14 cellular contexts compared by ENCODE assay signal in the genomic region with DNA sequence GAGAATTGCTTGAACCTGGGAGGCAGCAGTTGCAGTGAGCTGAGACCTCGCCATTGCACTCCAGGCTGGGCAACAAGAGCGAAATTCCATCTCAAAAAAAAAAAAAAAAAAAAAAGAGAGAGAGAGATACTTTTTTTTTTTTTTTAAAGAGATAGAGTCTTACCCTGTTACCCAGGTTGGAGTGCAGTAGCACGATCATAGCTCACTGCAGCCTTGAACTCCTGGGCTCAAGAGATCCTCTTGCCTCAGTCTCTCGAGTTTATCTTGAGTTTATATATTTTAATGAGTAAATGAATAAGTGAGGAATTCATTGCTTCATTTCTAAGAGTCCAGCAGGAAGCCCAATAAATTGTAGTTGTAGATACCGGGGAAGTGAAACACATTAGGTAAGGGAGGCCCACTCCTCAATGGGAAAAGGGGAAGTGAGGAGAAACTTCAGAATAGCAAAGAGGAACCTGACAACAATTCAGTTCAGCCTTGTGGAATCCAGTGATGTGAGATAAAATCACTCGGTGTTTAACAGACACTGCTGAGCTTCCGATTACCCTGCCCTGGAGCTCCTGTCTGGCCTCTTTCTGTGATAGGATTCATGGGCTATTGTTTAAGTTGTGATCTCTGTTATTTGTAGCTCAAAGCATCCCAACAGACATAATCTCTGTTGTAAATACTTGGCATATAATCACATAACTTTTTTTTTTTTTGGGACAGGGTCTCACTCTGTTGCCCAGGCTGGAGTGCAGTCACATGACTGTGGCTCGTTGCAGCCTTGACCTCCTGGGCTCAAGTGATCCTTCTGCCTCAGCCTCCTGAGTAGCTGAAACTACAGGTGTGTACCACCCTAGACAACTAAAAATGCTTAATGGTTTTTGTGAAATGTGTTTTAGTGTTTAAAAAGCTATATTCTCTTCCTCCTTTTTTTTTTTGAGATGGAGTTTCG. TPM values are rescaled to one million over a fixed set of nuclear protein-coding genes. Genes with fewer than 3 reads are reported as not detected.
DNase-seq lines count a peak whose midpoint lies in the region; ATAC-seq, FAIRE-seq and TF ChIP-seq lines count a peak whose summit lies in the region.
"Had no signal": no experiment of that assay in that cellular context is flagged by ENCODE, and none has a peak within 500 bp of the region (broad histone marks: within the 10 kb centered on the region; RNA-seq: fewer than 3 reads in every experiment).

No MANE protein-coding gene starts in this region.

- peaks cover 4 to 19% of the 10 kb centered on the region in 2 experiments for H3K4me1 ChIP-seq in K562 (replicated peaks in 1 of 2; ENCODE audit: control insufficient read depth in 2 of 2, insufficient read depth in 2 of 2, low read length in 2 of 2)

- no peaks in the 10 kb centered on the region for H3K36me3 Mint-ChIP-seq in activated naive CD4-positive, alpha-beta T cell treated with anti-CD3 and anti-CD28 coated beads for 36 hours (ENCODE audit: low read depth)
- H3K36me3 Mint-ChIP-seq: activated naive CD8-positive, alpha-beta T cell; CD8-positive, alpha-beta memory T cell had no signal

- H3K27ac ChIP-seq in K562 (ENCODE audit: extremely low read depth, low read depth, low read length) = no peak overlapping the region

- peak; percentile 61 for ATAC-seq in GM18505 (IDR thresholded peaks at IDR 0.05; ENCODE audit: unreplicated experiment)
- ATAC-seq in K562 = peak; percentile 80
- ATAC-seq in activated CD4-positive, CD25-positive, alpha-beta regulatory T cell treated with anti-CD3 and anti-CD28 coated beads, Interleukin-2, amount 50 U/mL, for 24 hours = no peak

- CTCF ChIA-PET in K562 (lab: Yijun Ruan, JAX; ENCODE audit: low intra/inter-chr PET ratio) = no interaction called here
- CTCF ChIA-PET in activated naive CD4-positive, alpha-beta T cell treated with anti-CD3 and anti-CD28 coated beads for 36 hours (lab: Charles Lee) = interaction anchor here (0.7 to 1.4 kb wide), 2 partner anchors 139 to 185 kb away, joined by 4 to 6 read pairs; no protein-coding TSS in a partner anchor

- H3K79me2 ChIP-seq in K562 (ENCODE audit: control insufficient read depth, insufficient read depth, low read length) = no peaks in the 10 kb centered on the region

- no peak; a peak in 1 of 4 replicates for TF ChIP-seq RAD21 in K562 (CRISPR knock-in tag; conservative IDR thresholded peaks at IDR 0.05 in 1 of 2, IDR thresholded peaks at IDR 0.05 in 1 of 2)

- H3K4me1 Mint-ChIP-seq in activated naive CD4-positive, alpha-beta T cell treated with anti-CD3 and anti-CD28 coated beads for 36 hours (ENCODE audit: low read depth) = no peaks in the 10 kb centered on the region
- H3K4me1 Mint-ChIP-seq: CD8-positive, alpha-beta memory T cell had no signal

- no peak for TF ChIP-seq POLR2A in GM18505 (IDR thresholded peaks at IDR 0.05; ENCODE audit: borderline replicate concordance, extremely low read depth, insufficient read depth, insufficient read length)
- TF ChIP-seq POLR2A in K562 (conservative IDR thresholded peaks at IDR 0.05) = no peak

- 4% methylated on average over 6 of the region's 9 CpGs for WGBS in K562 (ENCODE audit: insufficient coverage, low coverage, missing lambda C conversion rate)

- in situ Hi-C loops in K562 (cut with MboI) = no loop called here

- no peak overlapping the region for H3K4me3 ChIP-seq in K562
- H3K4me3 ChIP-seq: MG63 had no signal

- no peaks in the 10 kb centered on the region for H3K36me3 ChIP-seq in K562 (ENCODE audit: control insufficient read depth, insufficient read depth, low read length)
- H3K36me3 ChIP-seq: MG63 had no signal

- peak; percentile 67 for FAIRE-seq in K562 (lab: Jason Lieb, UNC)

- H3K9ac ChIP-seq in K562 (ENCODE audit: insufficient read depth in 1 of 2, low read depth in 2 of 2, low read length in 2 of 2) = no peak overlapping the region

- H2AFZ ChIP-seq in K562 (ENCODE audit: low read depth, low read length) = peak overlapping the region; percentile 1; the same call in 1 of the 2 replicates

- peak; percentile 62 for TF ChIP-seq EP300 in K562 (IDR thresholded peaks at IDR 0.05; ENCODE audit: low read length)

- intact Hi-C loops in K562 (cut with micrococcal nuclease) = no loop called here
- intact Hi-C loops in activated naive CD4-positive, alpha-beta T cell treated with anti-CD3 and anti-CD28 coated beads for 36 hours (cut with micrococcal nuclease) = no loop called here

- H3K9me1 ChIP-seq in K562 (ENCODE audit: control insufficient read depth, insufficient read depth, low read length) = no peaks in the 10 kb centered on the region

- H3K9me3 Mint-ChIP-seq in activated naive CD4-positive, alpha-beta T cell treated with anti-CD3 and anti-CD28 coated beads for 36 hours = no peaks in the 10 kb centered on the region
- H3K9me3 Mint-ChIP-seq: CD8-positive, alpha-beta memory T cell had no signal

- H3K27me3 Mint-ChIP-seq in activated naive CD4-positive, alpha-beta T cell treated with anti-CD3 and anti-CD28 coated beads for 36 hours (ENCODE audit: low read depth) = no peaks in the 10 kb centered on the region
- H3K27me3 Mint-ChIP-seq: activated naive CD8-positive, alpha-beta T cell had no signal

- H3K27ac Mint-ChIP-seq in activated naive CD4-positive, alpha-beta T cell treated with anti-CD3 and anti-CD28 coated beads for 36 hours = no peak overlapping the region
- H3K27ac Mint-ChIP-seq: activated naive CD8-positive, alpha-beta T cell had no signal

- H3K4me3 Mint-ChIP-seq in activated naive CD4-positive, alpha-beta T cell treated with anti-CD3 and anti-CD28 coated beads for 36 hours = no peak overlapping the region
- H3K4me3 Mint-ChIP-seq: activated naive CD8-positive, alpha-beta T cell; CD8-positive, alpha-beta memory T cell had no signal

- POLR2A ChIA-PET in K562 (lab: Yijun Ruan, JAX) = interaction anchor here (0.8 to 1.4 kb wide), 4 partner anchors 9 to 261 kb away, joined by 3 to 9 read pairs (median 3); partner anchors contain the start of gene FUS

- TF ChIP-seq CTCF in K562 (IDR thresholded peaks at IDR 0.05 in 2 of 3, conservative IDR thresholded peaks at IDR 0.05 in 1 of 3; ENCODE audit: insufficient read depth in 2 of 3, low read depth in 1 of 3, low read length in 3 of 3) = no peak

- no peaks in the 10 kb centered on the region for H3K27me3 ChIP-seq in K562 (ENCODE audit: control insufficient read depth in 2 of 2, insufficient read depth in 2 of 2, low read length in 2 of 2)

- H3K4me2 ChIP-seq in K562 (ENCODE audit: insufficient read depth, low read length) = no peak overlapping the region

- H4K20me1 ChIP-seq in K562 (replicated peaks; ENCODE audit: control insufficient read depth, insufficient read depth, low read length) = 0 out of 2 replicates have a peak, but pooled peaks cover 2% of the 10 kb centered on the region

- DNase-seq in NOMO-1 (lab: John Stamatoyannopoulos, UW; ENCODE audit: unreplicated experiment in 2 of 2) = peak; percentile 69 to 98
- DNase-seq in K562 (ENCODE audit: extremely low read depth in 1 of 4, low spot score in 3 of 4) = peak in 3 of 4 experiments; percentile 2 to 51 (median 37)
- DNase-seq in superior temporal gyrus (ENCODE audit: extremely low spot score) = peak; percentile 17
- no peak for DNase-seq in HUDEP-2 (lab: John Stamatoyannopoulos, UW; ENCODE audit: unreplicated experiment in 76 of 76)
- DNase-seq in activated naive CD4-positive, alpha-beta T cell treated with anti-CD3 and anti-CD28 coated beads for 36 hours = no peak
- DNase-seq: CD8-positive, alpha-beta memory T cell; erythroblast; MG63; NCI-H345; T1000 had no signal

- no TSS peak for BruUV-seq in K562 (replicated peaks; lab: Mats Ljungman, UMichigan)

- no peaks in the 10 kb centered on the region for H3K9me3 ChIP-seq in K562 (replicated peaks; ENCODE audit: control insufficient read depth, insufficient read depth, low read depth, low read length)
- H3K9me3 ChIP-seq: MG63 had no signal

RNA-seq across cellular contexts. Expression of gene ITGAM, which starts 15.8 kb away (rescaled TPM):
- total RNA-seq in K562 (2011; cell fraction: chromatin; rRNA removed; ENCODE audit: low replicate concordance) = 0.86 and 2.0 TPM in 2 replicates
- 0.92 and 1.2 TPM in 2 replicates for total RNA-seq in K562 (2011; cell fraction: nucleolus; rRNA removed)
- total RNA-seq in K562 (2011; cell fraction: nucleoplasm; rRNA removed) = 0.53 and 0.73 TPM in 2 replicates
- total RNA-seq in K562 (2014; rRNA removed) = 0.29 and 0.50 TPM in 2 replicates
- 0.25 and 0.35 TPM in 2 replicates for total RNA-seq in K562 (2014; rRNA removed; fragmentation: Illumina TruSeq; extraction: Trizol)
- 1.6 TPM in 2 replicates for total RNA-seq in K562 (2015; rRNA removed; fragmentation: Illumina TruSeq; extraction: Trizol)
- 0.98 and 1.3 TPM in 2 replicates for total RNA-seq in K562 (2021)
- 0.32 and 0.99 TPM in 2 replicates for polyA plus RNA-seq in K562 (2011; rRNA removed)
- 0.64 and 0.99 TPM in 2 replicates for polyA plus RNA-seq in K562 (2011; cell fraction: cytosol; rRNA removed)
- 2.0 and 3.3 TPM in 2 replicates for polyA plus RNA-seq in K562 (2011; cell fraction: nucleus; rRNA removed)
- polyA plus RNA-seq in K562 (2012) = 1.7 and 5.3 TPM in 2 replicates
- 0.27 and 0.53 TPM in 2 replicates for polyA plus RNA-seq in K562 (2014; fragmentation: Illumina TruSeq; extraction: Trizol)
- under 1 TPM; 0.01 to 0.03 TPM for polyA plus RNA-seq in K562 (2014; fragmentation: Nextera tagmentation; extraction: Ambion mirVana)
- polyA plus RNA-seq in K562 (2014; rRNA removed) = 0.66 and 1.2 TPM in 2 replicates
- polyA minus RNA-seq in K562 (2011; rRNA and poly(A)+ RNA removed) = 0.28 and 1.3 TPM in 2 replicates
- polyA minus RNA-seq in K562 (2011; cell fraction: cytosol; rRNA and poly(A)+ RNA removed) = 0.64 and 1.4 TPM in 2 replicates
- 0.67 and 2.2 TPM in 2 replicates for polyA minus RNA-seq in K562 (2011; cell fraction: nucleus; rRNA and poly(A)+ RNA removed)
- under 1 TPM; 0.37 to 0.67 TPM for total RNA-seq in activated naive CD4-positive, alpha-beta T cell treated with anti-CD3 and anti-CD28 coated beads for 36 hours
- total RNA-seq: chondrocyte had no signal

RNA-seq across cellular contexts. Expression of gene PYDC1, which starts 27.1 kb away (rescaled TPM):
- total RNA-seq in K562 (2011; cell fraction: chromatin; rRNA removed; ENCODE audit: low replicate concordance) = not detected in 2 replicates
- not detected in 2 replicates for total RNA-seq in K562 (2011; cell fraction: nucleolus; rRNA removed)
- total RNA-seq in K562 (2011; cell fraction: nucleoplasm; rRNA removed) = not detected in 2 replicates
- not detected in 2 replicates for total RNA-seq in K562 (2014; rRNA removed)
- total RNA-seq in K562 (2014; rRNA removed; fragmentation: Illumina TruSeq; extraction: Trizol) = not detected in 2 replicates
- not detected in 2 replicates for total RNA-seq in K562 (2015; rRNA removed; fragmentation: Illumina TruSeq; extraction: Trizol)
- total RNA-seq in K562 (2021) = not detected in 2 replicates
- not detected in 2 replicates for polyA plus RNA-seq in K562 (2011; rRNA removed)
- not detected in 2 replicates for polyA plus RNA-seq in K562 (2011; cell fraction: cytosol; rRNA removed)
- not detected in 2 replicates for polyA plus RNA-seq in K562 (2011; cell fraction: nucleus; rRNA removed)
- polyA plus RNA-seq in K562 (2012) = not detected in 2 replicates
- polyA plus RNA-seq in K562 (2014; fragmentation: Illumina TruSeq; extraction: Trizol) = not detected in 2 replicates
- polyA plus RNA-seq in K562 (2014; fragmentation: Nextera tagmentation; extraction: Ambion mirVana) = not detected
- polyA plus RNA-seq in K562 (2014; rRNA removed) = not detected in 2 replicates
- polyA minus RNA-seq in K562 (2011; rRNA and poly(A)+ RNA removed) = not detected in 2 replicates
- polyA minus RNA-seq in K562 (2011; cell fraction: cytosol; rRNA and poly(A)+ RNA removed) = not detected in 2 replicates
- polyA minus RNA-seq in K562 (2011; cell fraction: nucleus; rRNA and poly(A)+ RNA removed) = not detected in 2 replicates
- not detected for total RNA-seq in activated naive CD4-positive, alpha-beta T cell treated with anti-CD3 and anti-CD28 coated beads for 36 hours
- total RNA-seq: CD8-positive, alpha-beta memory T cell; chondrocyte had no signal
- polyA plus RNA-seq: CD8-positive, alpha-beta memory T cell had no signal

RNA-seq across cellular contexts. Expression of gene TRIM72, which starts 30.1 kb away (rescaled TPM):
- 0.14 and 0.23 TPM in 2 replicates for total RNA-seq in K562 (2011; cell fraction: chromatin; rRNA removed; ENCODE audit: low replicate concordance)
- 0.17 and 0.26 TPM in 2 replicates for total RNA-seq in K562 (2011; cell fraction: nucleolus; rRNA removed)
- total RNA-seq in K562 (2011; cell fraction: nucleoplasm; rRNA removed) = 0.15 and 0.31 TPM in 2 replicates
- total RNA-seq in K562 (2014; rRNA removed) = not detected in 2 replicates
- total RNA-seq in K562 (2014; rRNA removed; fragmentation: Illumina TruSeq; extraction: Trizol) = under 0.01 and 0.03 TPM in 2 replicates
- total RNA-seq in K562 (2015; rRNA removed; fragmentation: Illumina TruSeq; extraction: Trizol) = not detected in 2 replicates
- total RNA-seq in K562 (2021) = not detected in 2 replicates
- polyA plus RNA-seq in K562 (2011; rRNA removed) = 0.01 TPM in 1 of 2 replicates, not detected in the other
- polyA plus RNA-seq in K562 (2011; cell fraction: cytosol; rRNA removed) = 0.01 and 0.03 TPM in 2 replicates
- polyA plus RNA-seq in K562 (2011; cell fraction: nucleus; rRNA removed) = 0.04 TPM in 2 replicates
- 0.03 TPM in 1 of 2 replicates, not detected in the other for polyA plus RNA-seq in K562 (2012)
- not detected in 2 replicates for polyA plus RNA-seq in K562 (2014; fragmentation: Illumina TruSeq; extraction: Trizol)
- not detected for polyA plus RNA-seq in K562 (2014; fragmentation: Nextera tagmentation; extraction: Ambion mirVana)
- polyA plus RNA-seq in K562 (2014; rRNA removed) = not detected in 2 replicates
- polyA minus RNA-seq in K562 (2011; rRNA and poly(A)+ RNA removed) = not detected in 2 replicates
- not detected in 2 replicates for polyA minus RNA-seq in K562 (2011; cell fraction: cytosol; rRNA and poly(A)+ RNA removed)
- 0.11 TPM in 1 of 2 replicates, not detected in the other for polyA minus RNA-seq in K562 (2011; cell fraction: nucleus; rRNA and poly(A)+ RNA removed)
- total RNA-seq in activated naive CD4-positive, alpha-beta T cell treated with anti-CD3 and anti-CD28 coated beads for 36 hours = not detected
- total RNA-seq: CD8-positive, alpha-beta memory T cell; chondrocyte had no signal
- polyA plus RNA-seq: CD8-positive, alpha-beta memory T cell had no signal

RNA-seq across cellular contexts. Expression of gene PYCARD, which starts 41.4 kb away (rescaled TPM):
- total RNA-seq in K562 (2011; cell fraction: chromatin; rRNA removed; ENCODE audit: low replicate concordance) = 0.56 and 0.97 TPM in 2 replicates
- total RNA-seq in K562 (2011; cell fraction: nucleolus; rRNA removed) = 2.9 and 3.0 TPM in 2 replicates
- 1.1 and 1.4 TPM in 2 replicates for total RNA-seq in K562 (2011; cell fraction: nucleoplasm; rRNA removed)
- total RNA-seq in K562 (2014; rRNA removed) = 27.7 and 30.4 TPM in 2 replicates
- 3.6 and 4.5 TPM in 2 replicates for total RNA-seq in K562 (2014; rRNA removed; fragmentation: Illumina TruSeq; extraction: Trizol)
- 22.9 and 24.3 TPM in 2 replicates for total RNA-seq in K562 (2015; rRNA removed; fragmentation: Illumina TruSeq; extraction: Trizol)
- total RNA-seq in K562 (2021) = 15.4 and 16.5 TPM in 2 replicates
- polyA plus RNA-seq in K562 (2011; rRNA removed) = 4.1 and 33.8 TPM in 2 replicates
- polyA plus RNA-seq in K562 (2011; cell fraction: cytosol; rRNA removed) = 21.4 and 58.6 TPM in 2 replicates
- polyA plus RNA-seq in K562 (2011; cell fraction: nucleus; rRNA removed) = 5.5 and 35.3 TPM in 2 replicates
- 35.1 and 67.9 TPM in 2 replicates for polyA plus RNA-seq in K562 (2012)
- 6.0 and 6.8 TPM in 2 replicates for polyA plus RNA-seq in K562 (2014; fragmentation: Illumina TruSeq; extraction: Trizol)
- 1 to 10 TPM; 1.3 to 1.6 TPM for polyA plus RNA-seq in K562 (2014; fragmentation: Nextera tagmentation; extraction: Ambion mirVana)
- polyA plus RNA-seq in K562 (2014; rRNA removed) = 25.6 and 28.4 TPM in 2 replicates
- polyA minus RNA-seq in K562 (2011; rRNA and poly(A)+ RNA removed) = 1.2 and 5.5 TPM in 2 replicates
- 2.9 and 23.3 TPM in 2 replicates for polyA minus RNA-seq in K562 (2011; cell fraction: cytosol; rRNA and poly(A)+ RNA removed)
- polyA minus RNA-seq in K562 (2011; cell fraction: nucleus; rRNA and poly(A)+ RNA removed) = 1.3 and 10.3 TPM in 2 replicates
- 1 to 10 TPM; 2.4 to 2.5 TPM for total RNA-seq in activated naive CD4-positive, alpha-beta T cell treated with anti-CD3 and anti-CD28 coated beads for 36 hours

Comparison
In these comparisons a context has a peak if more than half of its experiments do, and no peak if none do; other contexts are left out.
1. ATAC-seq: peak in GM18505 (single experiment) and K562 (single experiment); none in activated CD4-positive, CD25-positive, alpha-beta regulatory T cell treated with anti-CD3 and anti-CD28 coated beads, Interleukin-2, amount 50 U/mL, for 24 hours (0 of 2).
2. DNase-seq: peak in NOMO-1 (2 of 2), K562 (3 of 4) and superior temporal gyrus (single experiment); none in HUDEP-2 (0 of 76) and activated naive CD4-positive, alpha-beta T cell treated with anti-CD3 and anti-CD28 coated beads for 36 hours (single experiment).